Comparison of ENCODE assay signal across 2 cellular contexts in genomic region chr11:59223611-59224010, GRCh38.
TF ChIP-seq lines count a peak whose summit lies in the region.

No MANE protein-coding gene starts in this region.

TF ChIP-seq in liver, 16 proteins besides CTCF, POLR2A, EP300 and RAD21:
- no peak for TF ChIP-seq MAX (IDR thresholded peaks at IDR 0.05)
- TF ChIP-seq SP1 (IDR thresholded peaks at IDR 0.05) = no peak
- no peak for TF ChIP-seq REST (IDR thresholded peaks at IDR 0.05)
- no peak for TF ChIP-seq TAF1 (conservative IDR thresholded peaks at IDR 0.05)
- no peak for TF ChIP-seq ZBTB33 (IDR thresholded peaks at IDR 0.05)

TF ChIP-seq in HepG2, 621 proteins besides CTCF, POLR2A, EP300 and RAD21:
- TF ChIP-seq ZNF776 (CRISPR knock-in tag; IDR thresholded peaks at IDR 0.05) (no peak), ZNF724P (CRISPR knock-in tag; IDR thresholded peaks at IDR 0.05; ENCODE audit: borderline replicate concordance) (no peak), ZNF512B (CRISPR knock-in tag; IDR thresholded peaks at IDR 0.05; ENCODE audit: borderline replicate concordance) (no peak), SYNCRIP (IDR thresholded peaks at IDR 0.05; ENCODE audit: insufficient read depth, low read depth, low read length) (no peak), MXD4 (CRISPR knock-in tag; IDR thresholded peaks at IDR 0.05) (no peak), KAT8 (CRISPR knock-in tag; IDR thresholded peaks at IDR 0.05) (no peak), REL (CRISPR knock-in tag; conservative IDR thresholded peaks at IDR 0.05) (no peak), ZZZ3 (CRISPR knock-in tag; IDR thresholded peaks at IDR 0.05; ENCODE audit: borderline replicate concordance) (no peak), ZBTB37 (CRISPR knock-in tag; IDR thresholded peaks at IDR 0.05) (no peak), ESRRA (CRISPR knock-in tag; IDR thresholded peaks at IDR 0.05; ENCODE audit: low read depth) (no peak), SMAD1 (CRISPR knock-in tag; IDR thresholded peaks at IDR 0.05; ENCODE audit: borderline replicate concordance, low read depth) (no peak), TBX3 (IDR thresholded peaks at IDR 0.05; ENCODE audit: borderline replicate concordance) (no peak), KDM6A (CRISPR knock-in tag; IDR thresholded peaks at IDR 0.05; ENCODE audit: low read depth) (no peak), ZNF547 (CRISPR knock-in tag; IDR thresholded peaks at IDR 0.05) (no peak), CEBPB (IDR thresholded peaks at IDR 0.05; ENCODE audit: borderline replicate concordance, low read depth, low read length) (no peak), ZC3H13 (CRISPR knock-in tag; IDR thresholded peaks at IDR 0.05) (no peak), PRPF4 (IDR thresholded peaks at IDR 0.05; ENCODE audit: low read depth, low read length, poor library complexity, severe bottlenecking) (no peak), ZNF564 (CRISPR knock-in tag; IDR thresholded peaks at IDR 0.05) (no peak), ELK4 (CRISPR knock-in tag; IDR thresholded peaks at IDR 0.05; ENCODE audit: borderline replicate concordance) (no peak), STAT5B (CRISPR knock-in tag; IDR thresholded peaks at IDR 0.05) (no peak)
